In the genomic region with DNA sequence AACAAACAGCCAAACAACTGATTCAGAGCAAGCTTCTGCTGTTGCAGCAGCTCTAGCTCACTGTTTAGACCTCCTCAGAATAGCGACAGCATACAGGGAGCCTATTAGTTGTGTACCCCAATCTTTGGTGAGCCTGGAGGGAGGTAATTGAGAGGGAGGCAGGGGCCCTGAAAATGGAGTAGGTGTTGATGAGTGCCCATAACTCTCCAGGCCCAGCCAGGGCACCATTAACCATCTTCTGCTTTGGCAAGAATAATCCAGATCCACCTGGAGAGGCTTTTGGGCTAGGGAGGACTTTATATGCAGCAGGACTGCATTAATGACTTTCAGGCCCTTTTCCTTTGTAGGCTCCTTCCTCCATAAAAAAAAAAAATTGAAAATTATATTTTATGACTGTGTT, we compare ENCODE assay signal across 14 cellular contexts. TPM values are rescaled to one million over a fixed set of nuclear protein-coding genes. Genes with fewer than 3 reads are reported as not detected.
A peak's percentile ranks its signal among the peaks of the same experiment; 100 is the strongest.
DNase-seq lines count a peak whose midpoint lies in the region; ATAC-seq and TF ChIP-seq lines count a peak whose summit lies in the region.
"Had no signal": no experiment of that assay in that cellular context is flagged by ENCODE, and none has a peak within 500 bp of the region (broad histone marks: within the 10 kb centered on the region; RNA-seq: fewer than 3 reads in every experiment).

No MANE protein-coding gene starts in this region.

- ATAC-seq in left cardiac atrium (no peak), right lobe of liver (no peak), HG02588 (IDR thresholded peaks at IDR 0.05; ENCODE audit: unreplicated experiment) (no peak)
- ATAC-seq in central memory CD8-positive, alpha-beta T cell (replicated peaks; ENCODE audit: extremely low read depth, poor library complexity, severe bottlenecking), result no peak
- ATAC-seq in stimulated activated naive B cell treated with anti-CD40 and anti-IgM and Interleukin-4, amounts not matched to agents 10 μg/mL and 1 μg/mL and 100 μg/mL, for 72 hours (replicated peaks), result no peak

- H3K36me3 ChIP-seq in cardiac muscle cell (no peaks in the 10 kb centered on the region), right lobe of liver (no peaks in the 10 kb centered on the region)
- H3K36me3 ChIP-seq: esophagus muscularis mucosa, thoracic aorta had no signal

- no peaks in the 10 kb centered on the region for H3K9me3 ChIP-seq in cardiac muscle cell (ENCODE audit: low read depth)
- no peaks in the 10 kb centered on the region for H3K9me3 ChIP-seq in right lobe of liver
- H3K9me3 ChIP-seq: esophagus muscularis mucosa, thoracic aorta had no signal

- H3K27me3 Mint-ChIP-seq in central memory CD8-positive, alpha-beta T cell, result no peaks in the 10 kb centered on the region
- no peaks in the 10 kb centered on the region for H3K27me3 Mint-ChIP-seq in stimulated activated naive B cell treated with anti-CD40 and anti-IgM and Interleukin-4, amounts not matched to agents 10 μg/mL and 1 μg/mL and 100 μg/mL, for 72 hours

- peak overlapping the region; percentile 47 for H3K4me3 Mint-ChIP-seq in central memory CD8-positive, alpha-beta T cell
- no peak overlapping the region for H3K4me3 Mint-ChIP-seq in stimulated activated naive B cell treated with anti-CD40 and anti-IgM and Interleukin-4, amounts not matched to agents 10 μg/mL and 1 μg/mL and 100 μg/mL, for 72 hours

- DNase-seq in cardiac muscle cell (ENCODE audit: low read depth in 1 of 2, low spot score in 1 of 2), result no peak
- no peak for DNase-seq in left cardiac atrium
- DNase-seq in NAMALWA (ENCODE audit: low spot score), result peak; percentile 32
- DNase-seq in central memory CD8-positive, alpha-beta T cell (ENCODE audit: low spot score in 2 of 2), result no peak
- no peak for DNase-seq in stimulated activated naive B cell treated with anti-CD40 and anti-IgM and Interleukin-4, amounts not matched to agents 10 μg/mL and 1 μg/mL and 100 μg/mL, for 72 hours
- no peak for DNase-seq in right lobe of liver
- DNase-seq: DMS79, HCEC 1CT, mesendoderm, NCI-H2029 treated with DMSO at 0.1 percent for 48 hours, PC-9 had no signal

- 100% methylated on average over 1 of the region's 1 CpG for WGBS in right lobe of liver (ENCODE audit: insufficient coverage, low coverage, low lambda C conversion rate, missing lambda C conversion rate)

- peaks cover 11% of the 10 kb centered on the region for H3K36me3 Mint-ChIP-seq in central memory CD8-positive, alpha-beta T cell (ENCODE audit: insufficient read depth)
- H3K36me3 Mint-ChIP-seq in stimulated activated naive B cell treated with anti-CD40 and anti-IgM and Interleukin-4, amounts not matched to agents 10 μg/mL and 1 μg/mL and 100 μg/mL, for 72 hours, result peaks cover 38 to 41% of the 10 kb centered on the region in 2 donors

- H3K4me3 ChIP-seq in cardiac muscle cell (no peak overlapping the region), right lobe of liver (no peak overlapping the region)
- H3K4me3 ChIP-seq: esophagus muscularis mucosa, PC-9, thoracic aorta had no signal

- peak overlapping the region; percentile 65 for H3K27ac ChIP-seq in cardiac muscle cell
- H3K27ac ChIP-seq in right lobe of liver, result no peak overlapping the region
- H3K27ac ChIP-seq: esophagus muscularis mucosa, PC-9, thoracic aorta had no signal

- intact Hi-C loops in left cardiac atrium (cut with DNase I) (no loop called here), right lobe of liver (cut with DNase I) (no loop called here)

- peak overlapping the region; percentile 74 for H3K27ac Mint-ChIP-seq in central memory CD8-positive, alpha-beta T cell (ENCODE audit: low read depth)
- H3K27ac Mint-ChIP-seq in stimulated activated naive B cell treated with anti-CD40 and anti-IgM and Interleukin-4, amounts not matched to agents 10 μg/mL and 1 μg/mL and 100 μg/mL, for 72 hours, result peak overlapping the region; percentile 70

- no peaks in the 10 kb centered on the region for H3K27me3 ChIP-seq in cardiac muscle cell
- no peaks in the 10 kb centered on the region for H3K27me3 ChIP-seq in right lobe of liver
- H3K27me3 ChIP-seq: esophagus muscularis mucosa had no signal

- TF ChIP-seq POLR2A in right lobe of liver (IDR thresholded peaks at IDR 0.05), result no peak

- H3K4me1 ChIP-seq in cardiac muscle cell (ENCODE audit: low read depth) (peaks cover 69% of the 10 kb centered on the region), right lobe of liver (peaks cover 0 to 11% (median 0%) of the 10 kb centered on the region in 4 donors)

- peaks cover 81% of the 10 kb centered on the region for H3K4me1 Mint-ChIP-seq in central memory CD8-positive, alpha-beta T cell
- peaks cover 54 to 79% of the 10 kb centered on the region in 2 donors for H3K4me1 Mint-ChIP-seq in stimulated activated naive B cell treated with anti-CD40 and anti-IgM and Interleukin-4, amounts not matched to agents 10 μg/mL and 1 μg/mL and 100 μg/mL, for 72 hours

- no peaks in the 10 kb centered on the region for H3K9me3 Mint-ChIP-seq in central memory CD8-positive, alpha-beta T cell
- peaks cover 4 to 12% of the 10 kb centered on the region in 2 donors for H3K9me3 Mint-ChIP-seq in stimulated activated naive B cell treated with anti-CD40 and anti-IgM and Interleukin-4, amounts not matched to agents 10 μg/mL and 1 μg/mL and 100 μg/mL, for 72 hours

- TF ChIP-seq CTCF in cardiac muscle cell (IDR thresholded peaks at IDR 0.05; ENCODE audit: low read depth, low read length) (no peak), right lobe of liver (IDR thresholded peaks at IDR 0.05) (no peak)

RNA-seq across cellular contexts. Expression of gene PLCL2, which starts 20.9 kb away (rescaled TPM):
- total RNA-seq in cardiac muscle cell, result 34.8 and 49.1 TPM in 2 replicates
- 17.3 and 30.4 TPM in 2 replicates for polyA plus RNA-seq in cardiac muscle cell
- total RNA-seq in left cardiac atrium, result 10 to 100 TPM; 29.3 to 38.6 TPM
- 1 to 10 TPM; 4.6 to 8.2 (median 6.9) TPM for total RNA-seq in right lobe of liver
